Comparison of ENCODE assay signal across 8 cellular contexts in the genomic region with DNA sequence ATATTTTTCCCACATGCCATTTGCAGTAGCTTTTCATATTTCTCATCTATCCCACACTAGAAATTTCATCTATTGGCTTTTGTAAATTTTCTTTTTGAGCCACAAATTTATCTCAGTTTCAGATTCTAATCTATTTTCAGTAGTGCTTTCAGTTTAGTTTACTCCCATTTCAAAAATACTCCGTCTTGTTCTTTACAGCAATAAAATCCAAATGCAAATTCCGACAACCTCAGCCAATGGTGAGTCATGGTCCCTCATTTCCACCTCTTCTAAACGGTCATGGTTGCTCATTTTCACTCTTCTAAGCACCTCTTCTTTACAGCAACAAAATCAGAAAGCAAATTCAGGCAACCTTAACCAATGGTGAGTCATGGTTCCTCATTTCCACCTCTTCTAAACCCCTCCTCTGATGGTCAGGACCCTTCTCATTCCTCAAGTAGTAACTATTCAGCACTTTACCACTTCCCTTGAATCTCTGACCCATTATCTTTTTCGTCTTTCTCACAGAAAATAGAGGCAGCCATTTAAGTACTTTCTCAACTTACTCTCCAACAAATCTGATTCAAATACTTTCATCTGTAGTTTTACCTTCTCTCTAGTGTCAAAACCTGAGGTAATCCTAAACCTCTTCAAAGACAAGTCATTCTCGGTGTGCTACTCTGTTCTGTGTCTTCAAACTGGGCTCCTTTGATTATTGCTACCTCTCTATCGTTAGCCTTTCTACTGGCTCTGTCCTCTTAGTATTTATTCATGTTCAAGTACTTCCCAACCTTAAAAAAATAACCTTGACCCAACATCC. TPM values are rescaled to one million over a fixed set of nuclear protein-coding genes. Genes with fewer than 3 reads are reported as not detected.
DNase-seq lines count a peak whose midpoint lies in the region; ATAC-seq and TF ChIP-seq lines count a peak whose summit lies in the region.

No MANE protein-coding gene starts in this region.

- TF ChIP-seq CTCF in gastrocnemius medialis (IDR thresholded peaks at IDR 0.05 in 4 of 5, conservative IDR thresholded peaks at IDR 0.05 in 1 of 5): no peak

- H3K4me1 ChIP-seq in gastrocnemius medialis: no peaks in the 10 kb centered on the region

- in situ Hi-C loops in gastrocnemius medialis (cut with MboI; ENCODE audit: low sequenced_read_pairs in 4 of 4): no loop called here

- no peaks in the 10 kb centered on the region for H3K9me3 ChIP-seq in gastrocnemius medialis

- peak; percentile 54 for ATAC-seq in GM18858 (IDR thresholded peaks at IDR 0.05; ENCODE audit: unreplicated experiment)
- peak; percentile 52 for ATAC-seq in HG02678 (IDR thresholded peaks at IDR 0.05; ENCODE audit: unreplicated experiment)
- ATAC-seq in memory B cell (ENCODE audit: low read depth): peak; percentile 28
- ATAC-seq in gastrocnemius medialis: no peak

- H3K27me3 ChIP-seq in gastrocnemius medialis: no peaks in the 10 kb centered on the region

- no peak overlapping the region for H3K4me3 ChIP-seq in gastrocnemius medialis

- no peaks in the 10 kb centered on the region for H3K27me3 Mint-ChIP-seq in memory B cell

- peak; percentile 83 for DNase-seq in NOMO-1 treated with DMSO at 0.1 percent for 48 hours (lab: John Stamatoyannopoulos, UW; ENCODE audit: unreplicated experiment)
- DNase-seq in memory B cell (ENCODE audit: low spot score in 2 of 2): no peak
- DNase-seq in DMS153 (lab: John Stamatoyannopoulos, UW): no peak
- no peak for DNase-seq in NCI-H2171 treated with DMSO at 0.1 percent for 48 hours (lab: John Stamatoyannopoulos, UW)
- no peak for DNase-seq in gastrocnemius medialis
- DNase-seq in posterior cingulate gyrus: no peak

- H3K36me3 Mint-ChIP-seq in memory B cell: peaks cover 16% of the 10 kb centered on the region

- TF ChIP-seq POLR2A in gastrocnemius medialis (IDR thresholded peaks at IDR 0.05): no peak

- H3K36me3 ChIP-seq in gastrocnemius medialis: peaks cover 0 to 10% of the 10 kb centered on the region in 2 donors

- peak overlapping the region; percentile 85 for H3K27ac Mint-ChIP-seq in memory B cell

- intact Hi-C loops in gastrocnemius medialis (cut with DNase I; ENCODE audit: low total_unique reads): no loop called here
- intact Hi-C loops in posterior cingulate gyrus (cut with DNase I): no loop called here

- peaks cover 45% of the 10 kb centered on the region for H3K4me1 Mint-ChIP-seq in memory B cell

- peak overlapping the region; percentile 74 for H3K4me3 Mint-ChIP-seq in memory B cell

- no peak overlapping the region for H3K27ac ChIP-seq in gastrocnemius medialis

- H3K9me3 Mint-ChIP-seq in memory B cell: no peaks in the 10 kb centered on the region

RNA-seq across cellular contexts. Expression of gene C21orf91, which starts 34.4 kb away (rescaled TPM):
- total RNA-seq in gastrocnemius medialis: 1 to 10 TPM; 4.0 to 8.5 (median 5.6) TPM

Comparison
In these comparisons a context has a peak if more than half of its experiments do, and no peak if none do; other contexts are left out.
1. ATAC-seq: peak in GM18858 (single experiment), HG02678 (single experiment) and memory B cell (single experiment); none in gastrocnemius medialis (0 of 2).